Comparison of ENCODE assay signal across 8 cellular contexts in the genomic region with DNA sequence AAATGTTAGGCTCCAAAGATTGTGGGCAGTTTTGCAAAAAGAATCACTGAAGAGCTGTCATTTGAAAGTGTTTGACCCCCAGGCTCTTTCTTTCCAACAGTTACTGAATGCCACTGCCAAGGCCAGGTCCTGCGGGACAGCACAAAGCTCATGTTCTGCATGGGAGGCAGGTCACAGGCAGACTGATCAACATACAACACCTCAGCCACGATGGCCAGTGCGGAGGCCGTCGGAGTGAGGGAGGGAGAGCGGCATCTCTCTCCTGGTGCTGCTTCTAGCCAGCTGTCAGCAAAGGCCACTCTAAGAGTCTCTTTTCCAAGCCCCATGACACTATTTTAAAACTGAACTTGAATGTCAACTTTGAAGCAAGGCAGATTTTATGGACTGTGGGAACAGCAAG.
"Had no signal": no experiment of that assay in that cellular context is flagged by ENCODE, and none has a peak within 500 bp of the region (broad histone marks: within the 10 kb centered on the region; RNA-seq: fewer than 3 reads in every experiment).

No MANE protein-coding gene starts in this region.

- H3K4me3 ChIP-seq: pancreas, SJCRH30 had no signal

- H3K27me3 ChIP-seq: pancreas, SJCRH30 had no signal

- H3K27ac ChIP-seq: SJCRH30 had no signal

- DNase-seq: activated CD4-positive, alpha-beta T cell treated with anti-CD3 and anti-CD28 coated beads for 1 hour; activated CD4-positive, alpha-beta T cell treated with anti-CD3 and anti-CD28 coated beads, Interleukin-2, amount 50 U/mL, for 48 hours; activated naive CD4-positive, alpha-beta T cell treated with anti-CD3 and anti-CD28 coated beads for 36 hours; dermis blood vessel endothelial cell; immature natural killer cell; SJCRH30 had no signal

- H3K9me3 ChIP-seq: pancreas, SJCRH30 had no signal

- ATAC-seq: pancreas; stimulated activated effector memory CD8-positive, alpha-beta T cell treated with anti-CD3 and anti-CD28 coated beads, Interleukin-12 subunit alpha, Interleukin-12 subunit beta, amount 100 ng/mL, for 72 hours had no signal
